Comparison of ENCODE assay signal across 29 cellular contexts in the genomic region with DNA sequence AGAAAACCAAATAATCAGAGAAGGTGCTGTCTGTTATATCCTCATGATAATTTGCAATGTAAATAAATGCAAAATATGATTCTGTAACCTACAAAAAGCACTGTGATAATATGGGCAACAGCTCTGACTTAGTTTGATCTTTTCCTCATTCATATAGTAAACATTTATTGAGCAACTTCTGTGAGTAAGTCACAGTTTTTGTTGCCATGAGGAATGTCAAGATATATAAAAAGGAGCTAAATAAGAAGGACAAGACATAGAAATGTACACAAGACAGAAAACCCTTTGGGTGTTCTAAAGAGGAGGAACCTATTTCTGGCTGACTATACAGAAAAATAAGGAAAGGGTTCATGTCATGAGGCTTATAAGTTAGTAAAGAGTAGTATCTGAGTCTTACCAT. TPM values are rescaled to one million over a fixed set of nuclear protein-coding genes. Genes with fewer than 3 reads are reported as not detected.
"Had no signal": no experiment of that assay in that cellular context is flagged by ENCODE, and none has a peak within 500 bp of the region (broad histone marks: within the 10 kb centered on the region; RNA-seq: fewer than 3 reads in every experiment).

No MANE protein-coding gene starts in this region.

- H3K4me1 ChIP-seq: adrenal gland, ascending aorta, colonic mucosa, pancreas, prostate gland, sigmoid colon, suprapubic skin had no signal

- H3K27me3 ChIP-seq: adrenal gland, ascending aorta, colonic mucosa, neutrophil, pancreas, sigmoid colon, suprapubic skin, tibial artery had no signal

- DNase-seq: activated CD4-positive, alpha-beta T cell treated with anti-CD3 and anti-CD28 coated beads for 36 hours; activated CD4-positive, CD25-positive, alpha-beta regulatory T cell; activated CD8-positive, alpha-beta memory T cell treated with anti-CD3 and anti-CD28 coated beads, Interleukin-2, amount 10 ng/mL, durations not matched to agents 7 days and 5 days; activated CD8-positive, alpha-beta T cell treated with anti-CD3 and anti-CD28 coated beads, Interleukin-2, amount 10 ng/mL, durations not matched to agents 7 days and 5 days; activated naive CD4-positive, alpha-beta T cell; activated T-cell treated with anti-CD3 and anti-CD28 coated beads, Interleukin-2, amount 50 U/mL, for 48 hours; adrenal gland; colonic mucosa; effector CD8-positive, alpha-beta T cell; foreskin melanocyte; left cardiac atrium; mammary epithelial cell; naive B cell; nephron progenitor cell; pancreas; retina; sigmoid colon; stimulated activated CD4-positive, alpha-beta T cell treated with anti-CD3 and anti-CD28 coated beads, Interleukin-15, amount 100 ng/mL, for 24 hours; stimulated activated CD4-positive, alpha-beta T cell treated with anti-CD3 and anti-CD28 coated beads, Interleukin-2, amount 100 ng/mL, for 24 hours; stimulated activated naive B cell treated with anti-CD40 and anti-IgM and Interleukin-4, amounts not matched to agents 10 μg/mL and 1 μg/mL and 100 μg/mL, for 72 hours; tibial artery had no signal

- H3K27ac ChIP-seq: adrenal gland, ascending aorta, colonic mucosa, neutrophil, pancreas, prostate gland, sigmoid colon, suprapubic skin, tibial artery had no signal

- H3K36me3 ChIP-seq: adrenal gland, ascending aorta, colonic mucosa, neutrophil, pancreas, prostate gland, sigmoid colon, suprapubic skin had no signal

- FAIRE-seq: endometrium, keratinocyte, pancreas had no signal

- H3K4me3 ChIP-seq: adrenal gland, ascending aorta, colonic mucosa, pancreas, prostate gland, sigmoid colon, suprapubic skin, tibial artery had no signal

- H3K9me3 ChIP-seq: adrenal gland, ascending aorta, colonic mucosa, neutrophil, pancreas, prostate gland, sigmoid colon, suprapubic skin, tibial artery had no signal

- ATAC-seq: activated CD4-positive, alpha-beta T cell treated with anti-CD3 and anti-CD28 coated beads for 36 hours; activated CD8-positive, alpha-beta memory T cell treated with anti-CD3 and anti-CD28 coated beads, Interleukin-2, amount 10 ng/mL, durations not matched to agents 7 days and 5 days; activated CD8-positive, alpha-beta T cell treated with anti-CD3 and anti-CD28 coated beads, Interleukin-2, amount 10 ng/mL, durations not matched to agents 7 days and 5 days; left cardiac atrium; pancreas; stimulated activated naive B cell treated with anti-CD40 and anti-IgM and Interleukin-4, amounts not matched to agents 10 μg/mL and 1 μg/mL and 100 μg/mL, for 72 hours had no signal

RNA-seq across cellular contexts. Expression of a gene that starts 44.3 kb away (rescaled TPM):
- total RNA-seq: activated CD8-positive, alpha-beta memory T cell treated with anti-CD3 and anti-CD28 coated beads, Interleukin-2, amount 10 ng/mL, durations not matched to agents 7 days and 5 days; activated CD8-positive, alpha-beta T cell treated with anti-CD3 and anti-CD28 coated beads, Interleukin-2, amount 10 ng/mL, durations not matched to agents 7 days and 5 days; activated T-helper 2 cell treated with anti-CD3 and anti-CD28 coated beads, Interferon-gamma antibody, Interleukin-2, Interleukin-4, amounts not matched to agents 10 μg/mL and 5 μg/mL and 100 μg/mL, durations not matched to agents 14 hours and 24 hours and 36 hours; T-helper 1 cell treated with Interleukin-12 subunit alpha and Interleukin-12 subunit beta and Interleukin-4 antibody, amounts not matched to agents 30 ng/mL and 1 ng/mL, for 36 hours had no signal
